8 cellular contexts compared by ENCODE assay signal in the genomic region with DNA sequence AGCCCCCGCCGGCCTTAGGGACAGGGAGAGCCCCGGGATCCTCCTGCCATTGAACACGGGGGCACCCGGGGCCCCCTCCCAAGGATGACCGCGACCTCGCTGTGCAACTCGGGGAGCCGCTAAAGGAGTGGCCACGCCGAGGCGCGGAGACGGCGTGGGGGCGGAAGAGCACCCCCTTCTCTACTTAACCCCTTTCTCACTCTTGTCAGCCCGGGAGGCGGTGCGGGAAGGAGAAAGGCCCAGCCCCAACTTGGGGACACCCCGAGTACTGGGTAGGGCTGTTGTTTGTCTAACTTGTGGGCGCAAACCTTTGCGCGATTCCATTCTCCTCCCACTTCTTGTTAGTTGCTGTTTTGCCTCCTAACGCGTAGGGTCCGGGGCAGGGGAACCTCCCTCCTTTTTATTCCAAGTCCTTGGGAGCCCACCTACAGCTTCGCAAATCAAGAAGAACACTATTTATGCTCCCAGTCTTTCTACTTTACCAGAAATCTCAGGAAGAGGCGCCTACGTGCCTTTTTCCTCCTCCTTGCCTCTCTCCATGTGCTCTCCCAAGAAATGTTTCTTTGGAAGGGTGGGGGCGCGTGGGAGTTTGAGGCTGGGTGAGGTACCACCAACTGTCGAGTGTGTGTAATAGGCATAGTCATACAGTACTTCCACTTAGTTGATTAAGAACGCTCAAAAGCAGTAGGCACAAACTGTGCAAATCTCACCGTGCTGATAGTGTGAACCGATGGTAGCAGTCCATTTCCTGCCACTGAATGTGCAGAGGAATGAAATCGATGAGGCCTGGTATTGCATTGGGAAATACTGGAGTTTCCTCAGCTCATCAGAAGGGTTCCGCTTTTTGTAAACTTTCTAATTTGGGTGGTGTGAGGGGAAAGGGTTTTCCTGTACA. TPM values are rescaled to one million over a fixed set of nuclear protein-coding genes. Genes with fewer than 3 reads are reported as not detected.
DNase-seq lines count a peak whose midpoint lies in the region; ATAC-seq lines count a peak whose summit lies in the region.

No MANE protein-coding gene starts in this region.

- intact Hi-C loops in sciatic nerve (cut with DNase I), result no loop called here

- peak overlapping the region; percentile 92 for H3K9ac ChIP-seq in adipocyte (ENCODE audit: low read length)

- H3K27me3 ChIP-seq in adipocyte (replicated peaks; ENCODE audit: control insufficient read depth, insufficient read depth, low read length), result peaks cover 6% of the 10 kb centered on the region

- H3K4me1 ChIP-seq in adipocyte (ENCODE audit: control insufficient read depth, insufficient read depth, low read length), result peaks cover 9% of the 10 kb centered on the region

- H3K9me3 ChIP-seq in adipocyte (ENCODE audit: control insufficient read depth, low read length), result no peaks in the 10 kb centered on the region

- ATAC-seq in HG03045 (IDR thresholded peaks at IDR 0.05; ENCODE audit: unreplicated experiment) (peak; percentile 39), sciatic nerve (peak; percentile 70)

- H3K36me3 ChIP-seq in adipocyte (ENCODE audit: control insufficient read depth, insufficient read depth, low read length, severe bottlenecking), result no peaks in the 10 kb centered on the region

- DNase-seq in NCI-H510A treated with DMSO at 0.1 percent for 48 hours (lab: John Stamatoyannopoulos, UW) (peak; percentile 16), NCI-H510A (lab: John Stamatoyannopoulos, UW) (no peak), SIG-M5 (lab: John Stamatoyannopoulos, UW) (peak; percentile 43), adipocyte (ENCODE audit: low read depth) (peak; percentile 65), hippocampal formation (lab: John Stamatoyannopoulos, UW) (peak; percentile 6 to 34), sciatic nerve (ENCODE audit: low spot score) (peak; percentile 56), NCI-H526 treated with DMSO at 0.1 percent for 48 hours (lab: John Stamatoyannopoulos, UW) (no peak)

- peak overlapping the region; percentile 86 for H3K4me3 ChIP-seq in adipocyte (ENCODE audit: low read length)

RNA-seq across cellular contexts. Expression of a gene that starts 0.8 kb away (rescaled TPM):
- total RNA-seq in sciatic nerve, result 34.5 TPM

Comparison
In these comparisons a context has a peak if more than half of its experiments do, and no peak if none do; other contexts are left out.
1. DNase-seq: peak in NCI-H510A treated with DMSO at 0.1 percent for 48 hours (single experiment), SIG-M5 (single experiment), adipocyte (single experiment), hippocampal formation (2 of 2) and sciatic nerve (single experiment); none in NCI-H510A (single experiment) and NCI-H526 treated with DMSO at 0.1 percent for 48 hours (single experiment).